23 cellular contexts compared by ENCODE assay signal in genomic region chr4:180565856-180566431, GRCh38.
"Had no signal": no experiment of that assay in that cellular context is flagged by ENCODE, and none has a peak within 500 bp of the region (broad histone marks: within the 10 kb centered on the region; RNA-seq: fewer than 3 reads in every experiment).

No MANE protein-coding gene starts in this region.

- H3K9ac ChIP-seq: KMS-11 had no signal

- H3K4me3 ChIP-seq: breast epithelium had no signal

- H3K27me3 ChIP-seq: breast epithelium had no signal

- FAIRE-seq: RCC 7860, TTC549 had no signal

- H3K4me2 ChIP-seq: KMS-11 had no signal

- H3K4me1 ChIP-seq: breast epithelium had no signal

- DNase-seq: activated CD4-positive, alpha-beta memory T cell treated with anti-CD3 and anti-CD28 coated beads for 36 hours; activated CD4-positive, alpha-beta T cell treated with anti-CD3 and anti-CD28 coated beads, Interleukin-2, amount 10 ng/mL, durations not matched to agents 7 days and 5 days; activated CD4-positive, CD25-positive, alpha-beta regulatory T cell; activated CD8-positive, alpha-beta memory T cell treated with anti-CD3 and anti-CD28 coated beads for 24 hours; activated effector memory CD4-positive, alpha-beta T cell treated with anti-CD3 and anti-CD28 coated beads, Interleukin-2, amount 50 U/mL, for 16 hours; activated naive CD4-positive, alpha-beta T cell treated with anti-CD3 and anti-CD28 coated beads for 36 hours; activated T-cell treated with anti-CD3 and anti-CD28 coated beads, Interleukin-2, amount 50 U/mL, for 4 hours; aorta; MV-4-11; NCI-H1092 treated with DMSO at 0.1 percent for 48 hours; NCI-H1436; NCI-H1694 treated with DMSO at 0.1 percent for 48 hours; NCI-H2029 treated with DMSO at 0.1 percent for 48 hours; NCI-H510A treated with DMSO at 0.1 percent for 48 hours; PC-3; SHP77 treated with DMSO at 0.1 percent for 48 hours; T-cell; T-helper 2 cell; T1000 had no signal

- H3K36me3 ChIP-seq: breast epithelium had no signal

- H3K9me3 ChIP-seq: breast epithelium had no signal

- ATAC-seq: activated T-cell treated with anti-CD3 and anti-CD28 coated beads, Interleukin-2, amount 50 U/mL, for 4 hours; PC-3; T-cell had no signal

- H3K27ac ChIP-seq: breast epithelium, KMS-11 had no signal
